Comparison of ENCODE assay signal across 1 cellular context in genomic region chrX:15769300-15769954, GRCh38.
A peak's percentile ranks its signal among the peaks of the same experiment; 100 is the strongest.
TF ChIP-seq lines count a peak whose summit lies in the region.

No MANE protein-coding gene starts in this region.

TF ChIP-seq in GM23338, 12 proteins besides CTCF, POLR2A, EP300 and RAD21:
- TF ChIP-seq REST (IDR thresholded peaks at IDR 0.05; ENCODE audit: unreplicated experiment) (no peak), EZH2 (IDR thresholded peaks at IDR 0.05; ENCODE audit: low read depth, unreplicated experiment) (no peak), JUNB (IDR thresholded peaks at IDR 0.05; ENCODE audit: unreplicated experiment) (no peak), NANOG (IDR thresholded peaks at IDR 0.05; ENCODE audit: borderline replicate concordance) (peak; percentile 60; the same call in 1 of the 2 replicates), STAT1 (IDR thresholded peaks at IDR 0.05; ENCODE audit: unreplicated experiment) (no peak), CREB1 (CRISPR knock-in tag; IDR thresholded peaks at IDR 0.05; ENCODE audit: low read depth) (no peak), POLR2AphosphoS5 (IDR thresholded peaks at IDR 0.05; ENCODE audit: low read depth) (no peak), ETS1 (IDR thresholded peaks at IDR 0.05) (no peak), ZNF114 (CRISPR knock-in tag; IDR thresholded peaks at IDR 0.05) (no peak), ZNF462 (CRISPR knock-in tag; IDR thresholded peaks at IDR 0.05) (peak; percentile 42; the same call in 1 of the 2 replicates)
TF ChIP-seq in GM23338: peak in this region for 2.
